ENCODE assay signal across 22 cellular contexts in the genomic region with DNA sequence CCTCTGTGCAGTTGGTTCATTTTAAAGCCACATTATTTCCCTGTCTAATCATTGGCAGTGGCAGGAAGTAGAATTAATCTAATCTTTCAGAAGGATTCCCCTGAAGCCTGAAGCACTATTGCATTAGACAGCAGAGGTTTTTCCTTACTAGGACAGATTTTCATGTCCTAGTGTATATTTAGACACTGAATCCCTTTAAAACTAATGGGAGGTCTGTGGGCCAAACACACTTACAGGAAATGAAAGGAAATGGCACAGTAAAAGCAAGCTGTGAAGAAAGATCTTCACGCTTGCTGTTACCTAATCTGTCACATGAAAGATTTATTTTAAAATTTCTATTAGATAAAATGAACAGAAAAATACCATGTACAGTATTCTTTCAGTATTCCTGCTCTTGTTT.
A peak's percentile ranks its signal among the peaks of the same experiment; 100 is the strongest.
DNase-seq lines count a peak whose midpoint lies in the region; ATAC-seq lines count a peak whose summit lies in the region.
"Had no signal": no experiment of that assay in that cellular context is flagged by ENCODE, and none has a peak within 500 bp of the region (broad histone marks: within the 10 kb centered on the region; RNA-seq: fewer than 3 reads in every experiment).

No MANE protein-coding gene starts in this region.

- DNase-seq in EH (ENCODE audit: low read depth): peak; percentile 17
- DNase-seq in NCI-H82 (lab: John Stamatoyannopoulos, UW): peak; percentile 27
- peak; percentile 49 for DNase-seq in cerebellar cortex (ENCODE audit: low spot score)
- DNase-seq in lung microvascular endothelial cell (ENCODE audit: low read depth in 2 of 2): peak; percentile 6 to 46
- DNase-seq in activated CD8-positive, alpha-beta memory T cell treated with anti-CD3 and anti-CD28 coated beads, Interleukin-2, amount 50 U/mL, for 4 hours: no peak
- DNase-seq in NCI-H510A (lab: John Stamatoyannopoulos, UW): no peak
- DNase-seq: activated CD4-positive, alpha-beta T cell treated with anti-CD3 and anti-CD28 coated beads for 4 hours; activated effector memory CD4-positive, alpha-beta T cell treated with anti-CD3 and anti-CD28 coated beads, Interleukin-2, amount 50 U/mL, for 16 hours; activated naive CD8-positive, alpha-beta T cell treated with anti-CD3 and anti-CD28 coated beads for 36 hours; GDM1; glutamatergic neuron; HCEC 1CT; Kasumi-1; MV-4-11; NCI-H524; pancreas; right cardiac atrium; stimulated activated CD4-positive, alpha-beta T cell treated with anti-CD3 and anti-CD28 coated beads, Interleukin-2, amount 100 ng/mL, for 48 hours; T-helper 2 cell; trophoblast cell had no signal

- ATAC-seq in HG02973 (IDR thresholded peaks at IDR 0.05; ENCODE audit: unreplicated experiment): no peak
- ATAC-seq in GM21360 (IDR thresholded peaks at IDR 0.05; ENCODE audit: unreplicated experiment): no peak
- ATAC-seq: right cardiac atrium had no signal

Comparison
In these comparisons a context has a peak if more than half of its experiments do, and no peak if none do; other contexts are left out.
1. DNase-seq: peak in EH (single experiment), NCI-H82 (single experiment), cerebellar cortex (single experiment) and lung microvascular endothelial cell (2 of 2); none in activated CD8-positive, alpha-beta memory T cell treated with anti-CD3 and anti-CD28 coated beads, Interleukin-2, amount 50 U/mL, for 4 hours (single experiment) and NCI-H510A (single experiment).